ENCODE assay signal across 1 cellular context in the genomic region with DNA sequence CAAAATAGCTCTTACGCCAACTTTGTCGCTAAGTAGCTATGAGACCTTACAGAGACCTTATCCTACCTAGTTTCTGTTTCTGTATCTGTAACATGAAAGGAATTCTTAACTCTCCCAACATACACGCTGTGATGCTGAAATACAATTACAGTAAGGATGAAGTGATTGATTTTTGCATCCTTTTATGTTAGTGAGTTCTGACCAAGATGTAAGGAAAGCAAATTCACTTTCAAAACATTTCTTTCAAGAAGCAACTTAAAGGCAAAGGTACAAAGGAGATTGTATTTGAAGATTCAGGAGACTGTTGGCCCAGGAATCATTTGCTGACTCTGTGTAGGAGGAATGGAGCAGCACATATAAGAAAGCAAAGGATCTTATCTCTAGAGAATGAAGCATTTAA.
TF ChIP-seq lines count a peak whose summit lies in the region.

No MANE protein-coding gene starts in this region.

TF ChIP-seq in IMR-90, 13 proteins besides CTCF, POLR2A, EP300 and RAD21 (continued from another document):
- TF ChIP-seq CHD1 (IDR thresholded peaks at IDR 0.05; ENCODE audit: low read depth, low read length) = no peak
- no peak for TF ChIP-seq MXI1 (IDR thresholded peaks at IDR 0.05; ENCODE audit: borderline replicate concordance, low read depth, low read length)
- TF ChIP-seq, protein P1, sequence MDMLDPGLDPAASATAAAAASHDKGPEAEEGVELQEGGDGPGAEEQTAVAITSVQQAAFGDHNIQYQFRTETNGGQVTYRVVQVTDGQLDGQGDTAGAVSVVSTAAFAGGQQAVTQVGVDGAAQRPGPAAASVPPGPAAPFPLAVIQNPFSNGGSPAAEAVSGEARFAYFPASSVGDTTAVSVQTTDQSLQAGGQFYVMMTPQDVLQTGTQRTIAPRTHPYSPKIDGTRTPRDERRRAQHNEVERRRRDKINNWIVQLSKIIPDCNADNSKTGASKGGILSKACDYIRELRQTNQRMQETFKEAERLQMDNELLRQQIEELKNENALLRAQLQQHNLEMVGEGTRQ (IDR thresholded peaks at IDR 0.05; ENCODE audit: low read depth, low read length) = no peak
- TF ChIP-seq NFE2L2 (IDR thresholded peaks at IDR 0.05; ENCODE audit: low read depth, low read length) = no peak
- TF ChIP-seq FOS (IDR thresholded peaks at IDR 0.05; ENCODE audit: low read depth, low read length) = no peak
- no peak for TF ChIP-seq RCOR1 (IDR thresholded peaks at IDR 0.05; ENCODE audit: insufficient replicate concordance, low read length)
- TF ChIP-seq RFX5 (IDR thresholded peaks at IDR 0.05; ENCODE audit: low read depth, low read length) = no peak
